Comparison of ENCODE assay signal across 9 cellular contexts in genomic region chr16:23509441-23509754, GRCh38. TPM values are rescaled to one million over a fixed set of nuclear protein-coding genes. Genes with fewer than 3 reads are reported as not detected.
DNase-seq lines count a peak whose midpoint lies in the region; ATAC-seq and TF ChIP-seq lines count a peak whose summit lies in the region.
"Had no signal": no experiment of that assay in that cellular context is flagged by ENCODE, and none has a peak within 500 bp of the region (broad histone marks: within the 10 kb centered on the region; RNA-seq: fewer than 3 reads in every experiment).

No MANE protein-coding gene starts in this region.

- in situ Hi-C loops in KBM-7 (cut with MboI; ENCODE audit: low pct_unique_long_range_greater_than_20kb, low sequenced_read_pairs) = no loop called here
- in situ Hi-C loops in G401 (cut with HindIII; ENCODE audit: low sequenced_read_pairs) = no loop called here

- POLR2A ChIA-PET in activated CD4-positive, alpha-beta T cell treated with anti-CD3 and anti-CD28 coated beads for 36 hours (lab: Charles Lee) = no interaction called here

- H3K27me3 Mint-ChIP-seq in activated CD4-positive, alpha-beta T cell treated with anti-CD3 and anti-CD28 coated beads for 36 hours = no peaks in the 10 kb centered on the region
- H3K27me3 Mint-ChIP-seq in activated naive CD8-positive, alpha-beta T cell treated with anti-CD3 and anti-CD28 coated beads for 36 hours = no peaks in the 10 kb centered on the region

- peaks cover 49% of the 10 kb centered on the region for H3K4me1 Mint-ChIP-seq in activated CD4-positive, alpha-beta T cell treated with anti-CD3 and anti-CD28 coated beads for 36 hours
- peaks cover 37% of the 10 kb centered on the region for H3K4me1 Mint-ChIP-seq in activated naive CD8-positive, alpha-beta T cell treated with anti-CD3 and anti-CD28 coated beads for 36 hours

- no peaks in the 10 kb centered on the region for H3K27me3 ChIP-seq in left lung
- H3K27me3 ChIP-seq in thoracic aorta (replicated peaks; ENCODE audit: insufficient read depth) = no peaks in the 10 kb centered on the region

- H3K9me3 ChIP-seq in left lung (no peaks in the 10 kb centered on the region), thoracic aorta (no peaks in the 10 kb centered on the region)

- peak overlapping the region; percentile 93 to 97 for H3K4me3 ChIP-seq in left lung
- peak overlapping the region; percentile 79 for H3K4me3 ChIP-seq in thoracic aorta

- H3K27ac ChIP-seq in left lung (peak overlapping the region; percentile 82 to 87), thoracic aorta (peak overlapping the region in 1 of 2 donors; percentile 64)

- H3K9me3 Mint-ChIP-seq in activated CD4-positive, alpha-beta T cell treated with anti-CD3 and anti-CD28 coated beads for 36 hours (ENCODE audit: low read depth) = no peaks in the 10 kb centered on the region
- H3K9me3 Mint-ChIP-seq in activated naive CD8-positive, alpha-beta T cell treated with anti-CD3 and anti-CD28 coated beads for 36 hours = peaks cover 2% of the 10 kb centered on the region

- H3K4me1 ChIP-seq in left lung (peaks cover 11 to 54% of the 10 kb centered on the region in 2 donors), thoracic aorta (ENCODE audit: control insufficient read depth in 1 of 2, low read depth in 2 of 2) (peaks cover 24 to 50% of the 10 kb centered on the region in 2 donors)

- ATAC-seq in activated CD4-positive, alpha-beta T cell treated with anti-CD3 and anti-CD28 coated beads for 36 hours = no peak
- no peak for ATAC-seq in left lung
- ATAC-seq in thoracic aorta (ENCODE audit: insufficient number of reproducible peaks, low FRiP score, low read depth) = no peak

- H3K36me3 Mint-ChIP-seq in activated CD4-positive, alpha-beta T cell treated with anti-CD3 and anti-CD28 coated beads for 36 hours (ENCODE audit: low read depth) = peaks cover 27% of the 10 kb centered on the region
- H3K36me3 Mint-ChIP-seq in activated naive CD8-positive, alpha-beta T cell treated with anti-CD3 and anti-CD28 coated beads for 36 hours = peaks cover 44% of the 10 kb centered on the region

- peak overlapping the region; percentile 89 for H3K4me3 Mint-ChIP-seq in activated CD4-positive, alpha-beta T cell treated with anti-CD3 and anti-CD28 coated beads for 36 hours
- peak overlapping the region; percentile 86 for H3K4me3 Mint-ChIP-seq in activated naive CD8-positive, alpha-beta T cell treated with anti-CD3 and anti-CD28 coated beads for 36 hours

- DNase-seq in activated CD4-positive, alpha-beta T cell treated with anti-CD3 and anti-CD28 coated beads for 36 hours = no peak
- DNase-seq in activated CD4-positive, alpha-beta T cell treated with anti-CD3 and anti-CD28 coated beads, Interleukin-2, amount 50 U/mL, for 48 hours = no peak
- no peak for DNase-seq in activated naive CD8-positive, alpha-beta T cell treated with anti-CD3 and anti-CD28 coated beads for 36 hours
- DNase-seq in left lung (no peak), thoracic aorta (ENCODE audit: low spot score) (no peak), KBM-7 (no peak), G401 (ENCODE audit: low spot score) (no peak), AG20443 (ENCODE audit: low spot score) (no peak)
- DNase-seq: KG1 had no signal

- intact Hi-C loops in activated CD4-positive, alpha-beta T cell treated with anti-CD3 and anti-CD28 coated beads for 36 hours (cut with DNase I, micrococcal nuclease) = loop anchor here in 1 of 2 experiments (2.0 kb wide), 1 partner anchor 87 kb away; the partner anchor contains the start of gene NDUFAB1
- intact Hi-C loops in left lung (cut with DNase I) = no loop called here

- CTCF ChIA-PET in activated CD4-positive, alpha-beta T cell treated with anti-CD3 and anti-CD28 coated beads for 36 hours (lab: Charles Lee) = no interaction called here

- no peak for TF ChIP-seq CTCF in left lung (IDR thresholded peaks at IDR 0.05)
- no peak for TF ChIP-seq CTCF in thoracic aorta (IDR thresholded peaks at IDR 0.05)

- H3K36me3 ChIP-seq in left lung = peaks cover 0 to 4% of the 10 kb centered on the region in 2 donors
- no peaks in the 10 kb centered on the region for H3K36me3 ChIP-seq in thoracic aorta

- peak overlapping the region; percentile 68 for H3K27ac Mint-ChIP-seq in activated CD4-positive, alpha-beta T cell treated with anti-CD3 and anti-CD28 coated beads for 36 hours
- H3K27ac Mint-ChIP-seq in activated naive CD8-positive, alpha-beta T cell treated with anti-CD3 and anti-CD28 coated beads for 36 hours = peak overlapping the region; percentile 89

RNA-seq across cellular contexts. Expression of gene GGA2, which starts 0.9 kb away (rescaled TPM):
- 100 to 1,000 TPM in 1 of 2 experiments, 10 to 100 TPM in 1; 86.7 to 114 TPM for total RNA-seq in activated CD4-positive, alpha-beta T cell treated with anti-CD3 and anti-CD28 coated beads for 36 hours
- total RNA-seq in activated naive CD8-positive, alpha-beta T cell treated with anti-CD3 and anti-CD28 coated beads for 36 hours = 10 to 100 TPM; 70.9 to 80.9 TPM
- 100 to 1,000 TPM; 125 to 133 TPM for total RNA-seq in left lung
- total RNA-seq in thoracic aorta = 10 to 100 TPM; 61.7 to 61.9 TPM
- total RNA-seq in G401 (2014; rRNA removed; shearing (Covaris generic)) = 54.8 and 56.2 TPM in 2 replicates

RNA-seq across cellular contexts. Expression of gene EARS2, which starts 47.8 kb away (rescaled TPM):
- 10 to 100 TPM; 26.6 to 31.9 TPM for total RNA-seq in activated CD4-positive, alpha-beta T cell treated with anti-CD3 and anti-CD28 coated beads for 36 hours
- total RNA-seq in activated naive CD8-positive, alpha-beta T cell treated with anti-CD3 and anti-CD28 coated beads for 36 hours = 10 to 100 TPM; 25.2 to 30.4 TPM
- total RNA-seq in left lung (10 to 100 TPM; 16.3 to 22.9 TPM), thoracic aorta (10 to 100 TPM; 26.3 to 29.8 TPM)
- total RNA-seq in G401 (2014; rRNA removed; shearing (Covaris generic)) = 34.2 and 49.8 TPM in 2 replicates

RNA-seq across cellular contexts. Expression of gene UBFD1, which starts 48.1 kb away (rescaled TPM):
- total RNA-seq in activated CD4-positive, alpha-beta T cell treated with anti-CD3 and anti-CD28 coated beads for 36 hours = 10 to 100 TPM; 56.8 to 57.2 TPM
- total RNA-seq in activated naive CD8-positive, alpha-beta T cell treated with anti-CD3 and anti-CD28 coated beads for 36 hours = 10 to 100 TPM; 60.4 to 62.7 TPM
- 10 to 100 TPM; 51.9 to 69.3 TPM for total RNA-seq in left lung
- total RNA-seq in thoracic aorta = 10 to 100 TPM; 56.0 to 84.9 TPM
- 97.7 and 101 TPM in 2 replicates for total RNA-seq in G401 (2014; rRNA removed; shearing (Covaris generic))

RNA-seq across cellular contexts. Expression of gene COG7, which starts 56.4 kb away (rescaled TPM):
- 10 to 100 TPM; 18.1 to 19.9 TPM for total RNA-seq in activated CD4-positive, alpha-beta T cell treated with anti-CD3 and anti-CD28 coated beads for 36 hours
- total RNA-seq in activated naive CD8-positive, alpha-beta T cell treated with anti-CD3 and anti-CD28 coated beads for 36 hours = 10 to 100 TPM; 14.0 to 14.1 TPM
- total RNA-seq in left lung = 10 to 100 TPM; 19.8 to 22.0 TPM
- total RNA-seq in thoracic aorta = 10 to 100 TPM; 27.8 to 37.6 TPM
- total RNA-seq in G401 (2014; rRNA removed; shearing (Covaris generic)) = 13.3 and 16.4 TPM in 2 replicates
